23 cellular contexts compared by ENCODE assay signal in the genomic region with DNA sequence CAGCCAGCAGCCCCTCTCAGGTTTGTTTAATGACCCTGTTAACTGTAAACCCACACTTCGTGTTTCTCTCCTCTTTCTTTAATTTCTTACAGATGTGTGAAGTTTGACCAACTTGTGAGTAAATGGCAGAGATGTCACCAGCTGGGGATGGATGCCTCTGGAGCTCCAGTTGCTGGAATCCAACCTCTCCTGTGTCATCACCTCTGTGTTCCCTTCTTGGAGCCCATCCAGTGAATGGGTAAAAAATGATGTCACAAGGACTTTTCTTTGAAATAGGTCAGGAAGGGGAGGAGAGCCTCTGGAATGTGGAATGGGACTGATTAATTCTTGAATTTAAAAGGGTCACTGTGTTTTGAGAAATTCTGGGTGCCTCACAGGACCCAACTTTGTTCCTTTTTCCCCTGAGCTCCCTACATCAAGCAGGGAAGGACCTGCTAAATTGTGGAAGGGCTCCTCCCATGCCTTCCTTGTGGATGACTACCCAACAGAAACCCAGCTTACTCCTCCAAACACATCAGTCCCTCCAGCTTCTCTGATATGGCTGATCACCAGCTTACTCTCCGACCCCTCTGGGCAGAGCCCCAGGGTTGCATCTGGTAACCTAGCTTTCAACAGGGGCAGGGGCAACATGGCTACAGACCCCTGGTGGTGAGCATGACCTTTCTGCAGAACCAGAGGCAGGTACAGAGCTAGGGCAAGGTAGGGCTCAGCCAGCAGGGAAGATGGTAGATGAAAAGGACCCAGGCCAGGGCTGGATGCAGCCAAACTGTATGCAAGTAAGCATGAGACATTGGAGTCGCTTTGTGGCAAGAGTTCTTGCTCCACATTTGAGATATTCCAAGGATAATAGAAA.
A peak's percentile ranks its signal among the peaks of the same experiment; 100 is the strongest.
DNase-seq lines count a peak whose midpoint lies in the region; ATAC-seq and TF ChIP-seq lines count a peak whose summit lies in the region.
"Had no signal": no experiment of that assay in that cellular context is flagged by ENCODE, and none has a peak within 500 bp of the region (broad histone marks: within the 10 kb centered on the region; RNA-seq: fewer than 3 reads in every experiment).

No MANE protein-coding gene starts in this region.

- TF ChIP-seq CTCF in epithelial cell of proximal tubule (conservative IDR thresholded peaks at IDR 0.05; ENCODE audit: low read depth, low read length) (peak; percentile 2), osteocyte (IDR thresholded peaks at IDR 0.05) (no peak)

- no peak for ATAC-seq in activated naive CD4-positive, alpha-beta T cell treated with anti-CD3 and anti-CD28 coated beads, Interleukin-2, amount 50 U/mL, for 72 hours
- ATAC-seq in HG03378 (IDR thresholded peaks at IDR 0.05; ENCODE audit: unreplicated experiment) (no peak), GM21737 (IDR thresholded peaks at IDR 0.05; ENCODE audit: unreplicated experiment) (no peak)
- ATAC-seq: activated CD4-positive, alpha-beta T cell treated with anti-CD3 and anti-CD28 coated beads for 36 hours had no signal

- DNase-seq in ELR (ENCODE audit: low read depth) (peak; percentile 22), M059J (ENCODE audit: low read depth) (peak; percentile 16), epithelial cell of proximal tubule (ENCODE audit: low read depth) (no peak), osteocyte (ENCODE audit: extremely low spot score, unreplicated experiment) (peak; percentile 19)
- no peak for DNase-seq in activated naive CD4-positive, alpha-beta T cell treated with anti-CD3 and anti-CD28 coated beads, Interleukin-2, amount 50 U/mL, for 72 hours (ENCODE audit: low spot score in 2 of 2)
- DNase-seq: activated CD4-positive, alpha-beta T cell treated with anti-CD3 and anti-CD28 coated beads for 36 hours; activated gamma-delta T cell treated with Interleukin-2 at 50 U/mL for 16 hours; activated T-cell treated with anti-CD3 and anti-CD28 coated beads, Interleukin-2, amount 50 U/mL, for 24 hours; adrenal gland; CD4-positive, CD25-positive, alpha-beta regulatory T cell; Karpas-422; NCI-H1694 treated with DMSO at 0.1 percent for 48 hours; NCI-H2171 treated with DMSO at 0.1 percent for 48 hours; NCI-H526; Peyer's patch; retina; uterus had no signal

- no peak overlapping the region for H3K27ac Mint-ChIP-seq in osteocyte (ENCODE audit: unreplicated experiment)
- no peak overlapping the region for H3K27ac Mint-ChIP-seq in activated naive CD4-positive, alpha-beta T cell treated with anti-CD3 and anti-CD28 coated beads, Interleukin-2, amount 50 U/mL, for 72 hours
- H3K27ac Mint-ChIP-seq: activated CD4-positive, alpha-beta T cell treated with anti-CD3 and anti-CD28 coated beads for 36 hours; activated T-cell treated with anti-CD3 and anti-CD28 coated beads, Interleukin-2, amount 50 U/mL, for 24 hours; CD4-positive, CD25-positive, alpha-beta regulatory T cell; T-helper 1 cell treated with Interleukin-12 subunit alpha and Interleukin-12 subunit beta and Interleukin-4 antibody, amounts not matched to agents 30 μg/mL and 1 μg/mL, for 36 hours had no signal

- peaks cover 3% of the 10 kb centered on the region for H3K36me3 Mint-ChIP-seq in osteocyte (ENCODE audit: unreplicated experiment)
- H3K36me3 Mint-ChIP-seq in activated naive CD4-positive, alpha-beta T cell treated with anti-CD3 and anti-CD28 coated beads, Interleukin-2, amount 50 U/mL, for 72 hours: peaks cover 4 to 6% of the 10 kb centered on the region in 2 donors
- H3K36me3 Mint-ChIP-seq: CD4-positive, CD25-positive, alpha-beta regulatory T cell had no signal

- H3K27me3 Mint-ChIP-seq in osteocyte (ENCODE audit: unreplicated experiment): peaks cover 45% of the 10 kb centered on the region
- H3K27me3 Mint-ChIP-seq: activated T-cell treated with anti-CD3 and anti-CD28 coated beads, Interleukin-2, amount 50 U/mL, for 24 hours had no signal

- peaks cover 5% of the 10 kb centered on the region for H3K9me3 Mint-ChIP-seq in osteocyte (ENCODE audit: unreplicated experiment)
- H3K9me3 Mint-ChIP-seq in activated naive CD4-positive, alpha-beta T cell treated with anti-CD3 and anti-CD28 coated beads, Interleukin-2, amount 50 U/mL, for 72 hours: peaks cover 5 to 6% of the 10 kb centered on the region in 2 donors

- H3K4me3 Mint-ChIP-seq in osteocyte (ENCODE audit: unreplicated experiment): no peak overlapping the region
- H3K4me3 Mint-ChIP-seq: activated CD4-positive, alpha-beta T cell treated with anti-CD3 and anti-CD28 coated beads for 36 hours; activated T-cell treated with anti-CD3 and anti-CD28 coated beads, Interleukin-2, amount 50 U/mL, for 24 hours; CD4-positive, CD25-positive, alpha-beta regulatory T cell; T-helper 1 cell treated with Interleukin-12 subunit alpha and Interleukin-12 subunit beta and Interleukin-4 antibody, amounts not matched to agents 30 μg/mL and 1 μg/mL, for 36 hours had no signal

- H3K4me3 ChIP-seq in epithelial cell of proximal tubule (ENCODE audit: low read depth, low read length): no peak overlapping the region
- H3K4me3 ChIP-seq: adrenal gland, breast epithelium, coronary artery, Peyer's patch, SJSA1, uterus had no signal

- no peaks in the 10 kb centered on the region for H3K4me1 Mint-ChIP-seq in osteocyte (ENCODE audit: unreplicated experiment)
- H3K4me1 Mint-ChIP-seq: activated CD4-positive, alpha-beta T cell treated with anti-CD3 and anti-CD28 coated beads for 36 hours; CD4-positive, CD25-positive, alpha-beta regulatory T cell had no signal

Comparison
In these comparisons a context has a peak if more than half of its experiments do, and no peak if none do; other contexts are left out.
1. DNase-seq: peak in ELR (single experiment), M059J (single experiment) and osteocyte (single experiment); none in epithelial cell of proximal tubule (single experiment) and activated naive CD4-positive, alpha-beta T cell treated with anti-CD3 and anti-CD28 coated beads, Interleukin-2, amount 50 U/mL, for 72 hours (0 of 2).